ENCODE assay signal across 26 cellular contexts in the genomic region with DNA sequence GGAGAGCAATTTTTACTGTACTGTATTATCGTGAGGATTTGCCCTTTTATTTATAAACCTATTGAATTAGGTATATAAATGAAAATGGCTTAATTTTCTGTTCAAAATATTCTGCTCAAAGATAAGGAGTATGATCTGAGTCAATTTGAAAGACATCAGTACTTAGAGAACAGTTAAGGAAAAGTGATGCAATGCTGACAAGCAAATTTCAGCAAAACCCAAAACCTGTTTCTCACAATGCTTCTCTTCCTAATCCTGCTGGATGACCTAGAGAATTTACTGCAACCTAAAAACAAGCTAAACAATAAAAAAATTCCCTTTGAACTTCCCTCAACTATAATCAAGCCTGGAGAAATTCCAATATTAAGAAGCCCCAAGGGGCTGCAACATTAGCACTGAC.
DNase-seq lines count a peak whose midpoint lies in the region; ATAC-seq, FAIRE-seq and TF ChIP-seq lines count a peak whose summit lies in the region.
"Had no signal": no experiment of that assay in that cellular context is flagged by ENCODE, and none has a peak within 500 bp of the region (broad histone marks: within the 10 kb centered on the region; RNA-seq: fewer than 3 reads in every experiment).

No MANE protein-coding gene starts in this region.

- peaks cover 33% of the 10 kb centered on the region for H3K36me3 Mint-ChIP-seq in activated T-cell treated with anti-CD3 and anti-CD28 coated beads, Interleukin-2, amount 50 U/mL, for 24 hours (ENCODE audit: low read depth)
- peaks cover 17% of the 10 kb centered on the region for H3K36me3 Mint-ChIP-seq in activated T-cell treated with anti-CD3 and anti-CD28 coated beads, Interleukin-2, amount 50 U/mL, for 4 hours (ENCODE audit: insufficient read depth)

- intact Hi-C loops in Right ventricle myocardium inferior (cut with DNase I), result no loop called here

- H3K9me3 Mint-ChIP-seq in activated T-cell treated with anti-CD3 and anti-CD28 coated beads, Interleukin-2, amount 50 U/mL, for 24 hours, result peaks cover under 1% of the 10 kb centered on the region
- H3K9me3 Mint-ChIP-seq in activated T-cell treated with anti-CD3 and anti-CD28 coated beads, Interleukin-2, amount 50 U/mL, for 4 hours, result no peaks in the 10 kb centered on the region
- H3K9me3 Mint-ChIP-seq: T-helper 2 cell treated with Interferon-gamma antibody and Interleukin-4, amounts not matched to agents 5 μg/mL and 100 μg/mL, for 36 hours had no signal

- DNase-seq in activated T-cell treated with anti-CD3 and anti-CD28 coated beads, Interleukin-2, amount 50 U/mL, for 24 hours, result no peak
- DNase-seq in activated T-cell treated with anti-CD3 and anti-CD28 coated beads, Interleukin-2, amount 50 U/mL, for 4 hours, result no peak
- no peak for DNase-seq in SK-N-MC (ENCODE audit: low read depth, low spot score)
- peak; percentile 10 for DNase-seq in fibroblast of mammary gland (ENCODE audit: low read depth)
- no peak for DNase-seq in smooth muscle cell (lab: John Stamatoyannopoulos, UW; ENCODE audit: unreplicated experiment)
- DNase-seq in hypothalamus (lab: John Stamatoyannopoulos, UW), result no peak
- no peak for DNase-seq in Right ventricle myocardium inferior (ENCODE audit: missing footprints)
- no peak for DNase-seq in RCC 7860 (ENCODE audit: low spot score)
- DNase-seq: activated CD4-positive, CD25-positive, alpha-beta regulatory T cell treated with anti-CD3 and anti-CD28 coated beads, Interleukin-2, amount 50 U/mL, for 72 hours; activated gamma-delta T cell treated with Interleukin-2 at 50 U/mL for 16 hours; DMS153; effector CD8-positive, alpha-beta T cell; GDM1; HCEC 1CT; heart right ventricle; islet precursor cell; lower lobe of right lung; NCI-H1436 treated with DMSO at 0.1 percent for 48 hours; NCI-H2171 treated with DMSO at 0.1 percent for 48 hours; NCI-H526 treated with DMSO at 0.1 percent for 48 hours; ovary; SIG-M5 had no signal

- no peaks in the 10 kb centered on the region for H3K9me3 ChIP-seq in SK-N-MC (ENCODE audit: low read depth, low read length)
- H3K9me3 ChIP-seq in smooth muscle cell (replicated peaks; ENCODE audit: low read depth), result no peaks in the 10 kb centered on the region
- H3K9me3 ChIP-seq: ascending aorta, heart right ventricle, lower lobe of right lung, ovary had no signal

- peak overlapping the region; percentile 52 for H3K27ac Mint-ChIP-seq in activated T-cell treated with anti-CD3 and anti-CD28 coated beads, Interleukin-2, amount 50 U/mL, for 24 hours
- H3K27ac Mint-ChIP-seq: T-helper 2 cell treated with Interferon-gamma antibody and Interleukin-4, amounts not matched to agents 5 μg/mL and 100 μg/mL, for 36 hours had no signal

- no peak overlapping the region for H3K4me3 Mint-ChIP-seq in activated T-cell treated with anti-CD3 and anti-CD28 coated beads, Interleukin-2, amount 50 U/mL, for 24 hours
- H3K4me3 Mint-ChIP-seq in activated T-cell treated with anti-CD3 and anti-CD28 coated beads, Interleukin-2, amount 50 U/mL, for 4 hours, result no peak overlapping the region
- H3K4me3 Mint-ChIP-seq: CD14-positive monocyte; T-helper 2 cell treated with Interferon-gamma antibody and Interleukin-4, amounts not matched to agents 5 μg/mL and 100 μg/mL, for 36 hours had no signal

- TF ChIP-seq CTCF in fibroblast of mammary gland (conservative IDR thresholded peaks at IDR 0.05; ENCODE audit: control insufficient read depth, insufficient read depth, low read depth, low read length) (no peak), smooth muscle cell (IDR thresholded peaks at IDR 0.05; ENCODE audit: borderline replicate concordance, insufficient read depth, poor library complexity, severe bottlenecking) (no peak)

- peaks cover 92% of the 10 kb centered on the region for H4K20me1 ChIP-seq in smooth muscle cell (ENCODE audit: low read depth)

- peaks cover 94% of the 10 kb centered on the region for H3K79me2 ChIP-seq in smooth muscle cell (ENCODE audit: low read depth)

- no peaks in the 10 kb centered on the region for H3K27me3 Mint-ChIP-seq in activated T-cell treated with anti-CD3 and anti-CD28 coated beads, Interleukin-2, amount 50 U/mL, for 24 hours
- no peaks in the 10 kb centered on the region for H3K27me3 Mint-ChIP-seq in activated T-cell treated with anti-CD3 and anti-CD28 coated beads, Interleukin-2, amount 50 U/mL, for 4 hours (ENCODE audit: low read depth)

- H3K9ac ChIP-seq in SK-N-MC (ENCODE audit: insufficient read length), result peak overlapping the region; percentile 35
- no peak overlapping the region for H3K9ac ChIP-seq in smooth muscle cell (ENCODE audit: low read depth)

- ATAC-seq in activated T-cell treated with anti-CD3 and anti-CD28 coated beads, Interleukin-2, amount 50 U/mL, for 4 hours, result no peak
- no peak for ATAC-seq in Right ventricle myocardium inferior
- ATAC-seq: heart right ventricle, lower lobe of right lung, sciatic nerve had no signal

- H3K4me1 ChIP-seq in smooth muscle cell (ENCODE audit: low read depth), result no peaks in the 10 kb centered on the region

- peak overlapping the region; percentile 5; the same call in 1 of the 2 replicates for H3K27ac ChIP-seq in SK-N-MC
- peak overlapping the region; percentile 30 for H3K27ac ChIP-seq in smooth muscle cell (ENCODE audit: low read depth)
- H3K27ac ChIP-seq: ascending aorta, heart right ventricle, lower lobe of right lung, ovary had no signal

- H3K36me3 ChIP-seq in SK-N-MC (ENCODE audit: insufficient read depth, low read length), result no peaks in the 10 kb centered on the region
- no peaks in the 10 kb centered on the region for H3K36me3 ChIP-seq in smooth muscle cell (ENCODE audit: low read depth)
- H3K36me3 ChIP-seq: ascending aorta, heart right ventricle, lower lobe of right lung, ovary had no signal

- no peak for FAIRE-seq in RCC 7860 (lab: Jason Lieb, UNC)

- no peaks in the 10 kb centered on the region for H3F3A ChIP-seq in smooth muscle cell (ENCODE audit: low read depth)

- H3K4me1 Mint-ChIP-seq in activated T-cell treated with anti-CD3 and anti-CD28 coated beads, Interleukin-2, amount 50 U/mL, for 24 hours (ENCODE audit: low read depth), result peaks cover 45% of the 10 kb centered on the region
- H3K4me1 Mint-ChIP-seq in activated T-cell treated with anti-CD3 and anti-CD28 coated beads, Interleukin-2, amount 50 U/mL, for 4 hours (ENCODE audit: low read depth), result peaks cover 46% of the 10 kb centered on the region

- H3K4me3 ChIP-seq in SK-N-MC (no peak overlapping the region), fibroblast of mammary gland (ENCODE audit: control insufficient read depth, low read depth, low read length) (no peak overlapping the region), smooth muscle cell (no peak overlapping the region)
- H3K4me3 ChIP-seq: ascending aorta, heart right ventricle, lower lobe of right lung, ovary had no signal

- WGBS in smooth muscle cell (ENCODE audit: low lambda C conversion rate), result 88% methylated on average over 1 of the region's 1 CpG

- H3K27me3 ChIP-seq in smooth muscle cell (ENCODE audit: low read depth), result no peaks in the 10 kb centered on the region
- H3K27me3 ChIP-seq: ascending aorta, heart right ventricle, ovary had no signal

- no peak overlapping the region for H2AFZ ChIP-seq in smooth muscle cell (ENCODE audit: low read depth)

- H3K4me2 ChIP-seq in smooth muscle cell, result peak overlapping the region; percentile 8
